In genomic region chr4:124918559-124919122, GRCh38 we compare ENCODE assay signal across 19 cellular contexts.
DNase-seq lines count a peak whose midpoint lies in the region; ATAC-seq and TF ChIP-seq lines count a peak whose summit lies in the region.
"Had no signal": no experiment of that assay in that cellular context is flagged by ENCODE, and none has a peak within 500 bp of the region (broad histone marks: within the 10 kb centered on the region; RNA-seq: fewer than 3 reads in every experiment).

No MANE protein-coding gene starts in this region.

- H3K9ac ChIP-seq in neural cell (ENCODE audit: low read length) = no peak overlapping the region

- ATAC-seq in SK-N-SH treated with all-trans-retinoic acid at 6 μM for 48 hours = peak; percentile 74
- ATAC-seq in WTC11 = no peak

- H3K36me3 Mint-ChIP-seq in WTC11 = peaks cover 11% of the 10 kb centered on the region
- H3K36me3 Mint-ChIP-seq in nephron progenitor cell (ENCODE audit: low read depth) = peaks cover 5% of the 10 kb centered on the region
- H3K36me3 Mint-ChIP-seq: CD4-positive, alpha-beta memory T cell had no signal

- H3K4me3 Mint-ChIP-seq in WTC11 (no peak overlapping the region), nephron progenitor cell (no peak overlapping the region)
- H3K4me3 Mint-ChIP-seq: CD4-positive, alpha-beta memory T cell had no signal

- DNase-seq in NCI-H446 treated with DMSO at 0.1 percent for 48 hours (lab: John Stamatoyannopoulos, UW) (peak; percentile 9), NCI-H446 (lab: John Stamatoyannopoulos, UW) (no peak), fibroblast of mammary gland (ENCODE audit: low read depth) (peak; percentile 60), WTC11 (ENCODE audit: low spot score) (no peak), nephron progenitor cell (no peak)
- no peak for DNase-seq in effector memory CD4-positive, alpha-beta T cell
- DNase-seq: ACHN; C1 segment of cervical spinal cord; Calu3; CD4-positive, alpha-beta memory T cell; COR-L47; DMS53; DMS79 treated with DMSO at 0.1 percent for 48 hours; GF-D8; H7; HCEC 1CT had no signal

- no peaks in the 10 kb centered on the region for H3K79me2 ChIP-seq in neural cell (replicated peaks; ENCODE audit: insufficient read depth, low read length)

- H3K36me3 ChIP-seq in neural cell (ENCODE audit: insufficient read depth, low read length) = no peaks in the 10 kb centered on the region
- H3K36me3 ChIP-seq in effector memory CD4-positive, alpha-beta T cell (ENCODE audit: control insufficient read depth, insufficient read depth, low read length) = no peaks in the 10 kb centered on the region

- H3K27me3 Mint-ChIP-seq in WTC11 (ENCODE audit: low read depth) = no peaks in the 10 kb centered on the region
- H3K27me3 Mint-ChIP-seq in nephron progenitor cell (ENCODE audit: low read depth, poor library complexity) = no peaks in the 10 kb centered on the region
- H3K27me3 Mint-ChIP-seq: CD4-positive, alpha-beta memory T cell had no signal

- H3K9me3 ChIP-seq in neural cell (ENCODE audit: low read length) = no peaks in the 10 kb centered on the region
- H3K9me3 ChIP-seq in effector memory CD4-positive, alpha-beta T cell (ENCODE audit: control insufficient read depth, low read length) = no peaks in the 10 kb centered on the region

- TF ChIP-seq RAD21 in neural cell (conservative IDR thresholded peaks at IDR 0.05) = peak; percentile 10

- H3K9me2 ChIP-seq in neural cell (ENCODE audit: insufficient read depth, low read length) = no peaks in the 10 kb centered on the region

- POLR2A ChIA-PET in WTC11 (lab: Charles Lee) = no interaction called here

- H3K4me3 ChIP-seq in fibroblast of mammary gland (ENCODE audit: control insufficient read depth, low read depth, low read length) (no peak overlapping the region), neural cell (ENCODE audit: low read length) (no peak overlapping the region)
- no peak overlapping the region for H3K4me3 ChIP-seq in effector memory CD4-positive, alpha-beta T cell (ENCODE audit: insufficient read depth, low read depth, low read length, poor library complexity, severe bottlenecking)

- CTCF ChIA-PET in WTC11 (lab: Charles Lee) = no interaction called here

- H3K9me3 Mint-ChIP-seq in WTC11 = peaks cover 5% of the 10 kb centered on the region
- H3K9me3 Mint-ChIP-seq in nephron progenitor cell = peaks cover 11% of the 10 kb centered on the region

- no peak overlapping the region for H3K27ac Mint-ChIP-seq in WTC11
- no peak overlapping the region for H3K27ac Mint-ChIP-seq in nephron progenitor cell
- H3K27ac Mint-ChIP-seq: CD4-positive, alpha-beta memory T cell had no signal

- H4K20me1 ChIP-seq in neural cell (ENCODE audit: insufficient read depth) = no peaks in the 10 kb centered on the region

- no peak overlapping the region for H2AFZ ChIP-seq in neural cell (ENCODE audit: low read depth, low read length)

- peak; percentile 97 for TF ChIP-seq EP300 in neural cell (conservative IDR thresholded peaks at IDR 0.05; ENCODE audit: poor library complexity, severe bottlenecking)

- H3K27me3 ChIP-seq in neural cell (ENCODE audit: insufficient read depth, low read depth, low read length) = no peaks in the 10 kb centered on the region
- H3K27me3 ChIP-seq in effector memory CD4-positive, alpha-beta T cell (replicated peaks; ENCODE audit: control insufficient read depth, insufficient read depth, low read length, poor library complexity, severe bottlenecking) = no peaks in the 10 kb centered on the region

- no peaks in the 10 kb centered on the region for H3F3A ChIP-seq in neural cell (ENCODE audit: insufficient read depth, low read length, poor library complexity, severe bottlenecking)

- H3K4me1 ChIP-seq in effector memory CD4-positive, alpha-beta T cell (ENCODE audit: control insufficient read depth, insufficient read depth, low read length, poor library complexity, severe bottlenecking) = no peaks in the 10 kb centered on the region

- H3K4me1 Mint-ChIP-seq in WTC11 = 0 out of 2 replicates have a peak, but pooled peaks cover 8% of the 10 kb centered on the region
- H3K4me1 Mint-ChIP-seq in nephron progenitor cell = no peaks in the 10 kb centered on the region
- H3K4me1 Mint-ChIP-seq: CD4-positive, alpha-beta memory T cell had no signal

- H3K27ac ChIP-seq in neural cell (ENCODE audit: low read length) = peak overlapping the region; percentile 33
- no peak overlapping the region for H3K27ac ChIP-seq in effector memory CD4-positive, alpha-beta T cell (ENCODE audit: insufficient read depth, low read length, poor library complexity, severe bottlenecking)
- H3K27ac ChIP-seq: 22Rv1 had no signal

- H3K4me2 ChIP-seq in neural cell (ENCODE audit: low read length) = no peak overlapping the region

- TF ChIP-seq CTCF in fibroblast of mammary gland (conservative IDR thresholded peaks at IDR 0.05; ENCODE audit: control insufficient read depth, insufficient read depth, low read depth, low read length) (no peak), neural cell (IDR thresholded peaks at IDR 0.05; ENCODE audit: poor library complexity, severe bottlenecking) (no peak), WTC11 (IDR thresholded peaks at IDR 0.05) (no peak), nephron progenitor cell (IDR thresholded peaks at IDR 0.05) (no peak)

TF ChIP-seq in SK-N-SH treated with all-trans-retinoic acid at 6 μM for 48 hours, 23 proteins besides CTCF, POLR2A, EP300 and RAD21:
- TF ChIP-seq ZNF8 (CRISPR knock-in tag; IDR thresholded peaks at IDR 0.05) (no peak), ISL1 (CRISPR knock-in tag; IDR thresholded peaks at IDR 0.05) (peak; percentile 80)

TF ChIP-seq in neural cell, 6 proteins besides CTCF, POLR2A, EP300 and RAD21:
- TF ChIP-seq MXI1 (conservative IDR thresholded peaks at IDR 0.05; ENCODE audit: poor library complexity, severe bottlenecking) = no peak
- TF ChIP-seq SMC3 (conservative IDR thresholded peaks at IDR 0.05; ENCODE audit: poor library complexity) = no peak
- no peak for TF ChIP-seq EZH2 (IDR thresholded peaks at IDR 0.05; ENCODE audit: borderline replicate concordance, insufficient read depth, low read length, poor library complexity, severe bottlenecking)
- no peak for TF ChIP-seq TAF1 (IDR thresholded peaks at IDR 0.05; ENCODE audit: low read depth)
- TF ChIP-seq, protein P1, sequence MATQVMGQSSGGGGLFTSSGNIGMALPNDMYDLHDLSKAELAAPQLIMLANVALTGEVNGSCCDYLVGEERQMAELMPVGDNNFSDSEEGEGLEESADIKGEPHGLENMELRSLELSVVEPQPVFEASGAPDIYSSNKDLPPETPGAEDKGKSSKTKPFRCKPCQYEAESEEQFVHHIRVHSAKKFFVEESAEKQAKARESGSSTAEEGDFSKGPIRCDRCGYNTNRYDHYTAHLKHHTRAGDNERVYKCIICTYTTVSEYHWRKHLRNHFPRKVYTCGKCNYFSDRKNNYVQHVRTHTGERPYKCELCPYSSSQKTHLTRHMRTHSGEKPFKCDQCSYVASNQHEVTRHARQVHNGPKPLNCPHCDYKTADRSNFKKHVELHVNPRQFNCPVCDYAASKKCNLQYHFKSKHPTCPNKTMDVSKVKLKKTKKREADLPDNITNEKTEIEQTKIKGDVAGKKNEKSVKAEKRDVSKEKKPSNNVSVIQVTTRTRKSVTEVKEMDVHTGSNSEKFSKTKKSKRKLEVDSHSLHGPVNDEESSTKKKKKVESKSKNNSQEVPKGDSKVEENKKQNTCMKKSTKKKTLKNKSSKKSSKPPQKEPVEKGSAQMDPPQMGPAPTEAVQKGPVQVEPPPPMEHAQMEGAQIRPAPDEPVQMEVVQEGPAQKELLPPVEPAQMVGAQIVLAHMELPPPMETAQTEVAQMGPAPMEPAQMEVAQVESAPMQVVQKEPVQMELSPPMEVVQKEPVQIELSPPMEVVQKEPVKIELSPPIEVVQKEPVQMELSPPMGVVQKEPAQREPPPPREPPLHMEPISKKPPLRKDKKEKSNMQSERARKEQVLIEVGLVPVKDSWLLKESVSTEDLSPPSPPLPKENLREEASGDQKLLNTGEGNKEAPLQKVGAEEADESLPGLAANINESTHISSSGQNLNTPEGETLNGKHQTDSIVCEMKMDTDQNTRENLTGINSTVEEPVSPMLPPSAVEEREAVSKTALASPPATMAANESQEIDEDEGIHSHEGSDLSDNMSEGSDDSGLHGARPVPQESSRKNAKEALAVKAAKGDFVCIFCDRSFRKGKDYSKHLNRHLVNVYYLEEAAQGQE (IDR thresholded peaks at IDR 0.05; ENCODE audit: borderline replicate concordance) = peak; percentile 72
- TF ChIP-seq POLR2AphosphoS5 (IDR thresholded peaks at IDR 0.05) = peak; percentile 89
TF ChIP-seq in neural cell: peak in this region for 2.

TF ChIP-seq in WTC11, 78 proteins besides CTCF, POLR2A, EP300 and RAD21 (continues in another document):
- no peak for TF ChIP-seq TP53 (CRISPR knock-in tag; IDR thresholded peaks at IDR 0.05)
- no peak for TF ChIP-seq ATF6 (CRISPR knock-in tag; IDR thresholded peaks at IDR 0.05)
- no peak for TF ChIP-seq HMGA2 (CRISPR knock-in tag; IDR thresholded peaks at IDR 0.05)
- no peak for TF ChIP-seq NR3C1 (CRISPR knock-in tag; conservative IDR thresholded peaks at IDR 0.05; ENCODE audit: low read depth)
- no peak for TF ChIP-seq MXD4 (CRISPR knock-in tag; IDR thresholded peaks at IDR 0.05; ENCODE audit: borderline replicate concordance)
- no peak for TF ChIP-seq ZNF121 (CRISPR knock-in tag; IDR thresholded peaks at IDR 0.05)
- TF ChIP-seq, protein P2, sequence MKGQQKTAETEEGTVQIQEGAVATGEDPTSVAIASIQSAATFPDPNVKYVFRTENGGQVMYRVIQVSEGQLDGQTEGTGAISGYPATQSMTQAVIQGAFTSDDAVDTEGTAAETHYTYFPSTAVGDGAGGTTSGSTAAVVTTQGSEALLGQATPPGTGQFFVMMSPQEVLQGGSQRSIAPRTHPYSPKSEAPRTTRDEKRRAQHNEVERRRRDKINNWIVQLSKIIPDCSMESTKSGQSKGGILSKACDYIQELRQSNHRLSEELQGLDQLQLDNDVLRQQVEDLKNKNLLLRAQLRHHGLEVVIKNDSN (CRISPR knock-in tag; IDR thresholded peaks at IDR 0.05) = no peak

Comparison
In these comparisons a context has a peak if more than half of its experiments do, and no peak if none do; other contexts are left out.
1. DNase-seq: peak in NCI-H446 treated with DMSO at 0.1 percent for 48 hours (single experiment) and fibroblast of mammary gland (single experiment); none in NCI-H446 (0 of 2), effector memory CD4-positive, alpha-beta T cell (0 of 3), WTC11 (single experiment) and nephron progenitor cell (single experiment).